In the genomic region with DNA sequence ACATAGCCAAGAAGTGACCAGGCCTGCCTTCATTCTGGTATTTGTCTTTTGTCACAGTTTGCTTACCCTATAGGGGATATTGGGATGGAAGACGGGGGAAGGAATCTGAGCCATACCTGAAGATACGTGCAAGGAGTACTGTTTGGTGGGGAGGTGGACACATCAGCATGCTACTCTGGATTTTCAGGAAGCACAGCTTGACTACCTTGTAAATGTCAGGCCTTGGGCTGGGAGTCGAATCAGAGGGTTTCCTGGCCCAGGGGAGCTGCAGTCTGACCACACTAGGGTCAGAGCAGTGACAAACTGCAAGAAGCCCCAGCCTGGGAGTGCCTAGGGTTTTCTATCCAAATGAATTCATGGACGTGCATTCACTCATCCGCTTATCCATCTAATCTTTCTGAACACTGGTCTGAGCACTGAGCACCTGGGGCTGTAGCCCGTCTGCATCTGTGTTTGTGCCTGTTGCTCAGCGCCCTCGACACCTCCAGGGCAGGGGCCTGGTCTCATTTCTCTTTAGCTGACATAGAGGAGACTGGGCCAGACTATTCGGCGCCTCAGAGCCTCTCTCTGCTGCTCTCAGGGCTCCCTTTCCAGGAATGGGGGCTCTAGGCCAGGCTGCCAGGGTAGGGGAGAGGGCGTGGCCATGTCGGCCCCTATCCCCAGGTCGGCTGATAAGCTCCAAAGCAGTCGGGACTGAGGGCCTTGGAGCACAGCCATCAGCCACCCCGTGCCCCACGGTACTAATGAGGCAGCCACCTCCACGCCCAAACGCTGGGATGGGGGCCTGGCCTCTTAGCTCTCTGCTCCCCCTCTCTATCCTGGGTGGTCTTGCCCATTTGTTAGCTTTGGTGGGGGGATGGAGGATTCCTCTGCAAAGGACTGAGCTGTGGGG, we compare ENCODE assay signal across 1 cellular context.
TF ChIP-seq lines count a peak whose summit lies in the region.

No MANE protein-coding gene starts in this region.

TF ChIP-seq in WTC11, 78 proteins besides CTCF, POLR2A, EP300 and RAD21:
- TF ChIP-seq IRF1 (CRISPR knock-in tag; IDR thresholded peaks at IDR 0.05) (no peak), SP1 (CRISPR knock-in tag; conservative IDR thresholded peaks at IDR 0.05) (peak; percentile 29; the same call in 1 of the 2 replicates), ZBTB21 (CRISPR knock-in tag; IDR thresholded peaks at IDR 0.05; ENCODE audit: borderline replicate concordance) (0 out of 2 replicates have a peak, but pooled peaks have one; percentile 50), ATF2 (CRISPR knock-in tag; IDR thresholded peaks at IDR 0.05; ENCODE audit: borderline replicate concordance, low read depth) (no peak)
- TF ChIP-seq, protein P1, sequence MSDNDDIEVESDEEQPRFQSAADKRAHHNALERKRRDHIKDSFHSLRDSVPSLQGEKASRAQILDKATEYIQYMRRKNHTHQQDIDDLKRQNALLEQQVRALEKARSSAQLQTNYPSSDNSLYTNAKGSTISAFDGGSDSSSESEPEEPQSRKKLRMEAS (CRISPR knock-in tag; IDR thresholded peaks at IDR 0.05): 0 out of 2 replicates have a peak, but pooled peaks have one; percentile 32
- TF ChIP-seq, protein P2, sequence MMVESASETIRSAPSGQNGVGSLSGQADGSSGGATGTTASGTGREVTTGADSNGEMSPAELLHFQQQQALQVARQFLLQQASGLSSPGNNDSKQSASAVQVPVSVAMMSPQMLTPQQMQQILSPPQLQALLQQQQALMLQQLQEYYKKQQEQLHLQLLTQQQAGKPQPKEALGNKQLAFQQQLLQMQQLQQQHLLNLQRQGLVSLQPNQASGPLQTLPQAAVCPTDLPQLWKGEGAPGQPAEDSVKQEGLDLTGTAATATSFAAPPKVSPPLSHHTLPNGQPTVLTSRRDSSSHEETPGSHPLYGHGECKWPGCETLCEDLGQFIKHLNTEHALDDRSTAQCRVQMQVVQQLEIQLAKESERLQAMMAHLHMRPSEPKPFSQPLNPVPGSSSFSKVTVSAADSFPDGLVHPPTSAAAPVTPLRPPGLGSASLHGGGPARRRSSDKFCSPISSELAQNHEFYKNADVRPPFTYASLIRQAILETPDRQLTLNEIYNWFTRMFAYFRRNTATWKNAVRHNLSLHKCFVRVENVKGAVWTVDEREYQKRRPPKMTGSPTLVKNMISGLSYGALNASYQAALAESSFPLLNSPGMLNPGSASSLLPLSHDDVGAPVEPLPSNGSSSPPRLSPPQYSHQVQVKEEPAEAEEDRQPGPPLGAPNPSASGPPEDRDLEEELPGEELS (CRISPR knock-in tag; IDR thresholded peaks at IDR 0.05): 0 out of 2 replicates have a peak, but pooled peaks have one; percentile 36
- TF ChIP-seq, protein P3, sequence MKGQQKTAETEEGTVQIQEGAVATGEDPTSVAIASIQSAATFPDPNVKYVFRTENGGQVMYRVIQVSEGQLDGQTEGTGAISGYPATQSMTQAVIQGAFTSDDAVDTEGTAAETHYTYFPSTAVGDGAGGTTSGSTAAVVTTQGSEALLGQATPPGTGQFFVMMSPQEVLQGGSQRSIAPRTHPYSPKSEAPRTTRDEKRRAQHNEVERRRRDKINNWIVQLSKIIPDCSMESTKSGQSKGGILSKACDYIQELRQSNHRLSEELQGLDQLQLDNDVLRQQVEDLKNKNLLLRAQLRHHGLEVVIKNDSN (CRISPR knock-in tag; IDR thresholded peaks at IDR 0.05): peak; percentile 26; the same call in 1 of the 2 replicates
